7 cellular contexts compared by ENCODE assay signal in the genomic region with DNA sequence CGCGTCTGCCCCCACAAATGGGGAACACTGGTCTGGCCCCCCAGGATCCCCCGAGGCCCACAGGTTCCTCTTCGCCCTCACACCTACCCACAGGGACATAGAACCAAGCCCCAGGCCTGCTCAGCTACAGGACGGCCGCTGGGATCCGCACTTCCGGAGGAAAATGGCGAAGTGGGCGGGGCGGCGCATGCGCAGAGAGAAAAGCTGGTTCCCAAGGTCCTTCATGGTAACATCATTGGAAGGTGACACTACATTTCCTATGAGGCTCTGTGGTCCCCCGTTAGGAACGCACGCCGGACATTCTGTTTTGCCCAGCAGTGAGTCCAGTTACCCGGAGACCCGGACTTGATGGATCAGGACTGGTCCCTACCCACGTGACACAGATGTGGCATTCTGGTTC.
A peak's percentile ranks its signal among the peaks of the same experiment; 100 is the strongest.
DNase-seq lines count a peak whose midpoint lies in the region; ATAC-seq and TF ChIP-seq lines count a peak whose summit lies in the region.
"Not testable (repeated sequence)": the region's sequence is repeated elsewhere in the genome, so short reads cannot be mapped to it uniquely, and the experiment has no call there.

No MANE protein-coding gene starts in this region.

- ATAC-seq in activated T-helper 17 cell treated with anti-CD3 and anti-CD28 coated beads, Interleukin-2, amount 50 U/mL, for 72 hours (replicated peaks); right cardiac atrium; stimulated activated memory B cell treated with anti-CD40 and anti-IgM and Interleukin-4, amounts not matched to agents 10 μg/mL and 1 μg/mL and 100 μg/mL, for 72 hours: not testable (repeated sequence)

- H3K27me3 ChIP-seq in right cardiac atrium (ENCODE audit: control insufficient read depth, insufficient read depth), result not testable (repeated sequence)

- not testable (repeated sequence) for H3K36me3 Mint-ChIP-seq in HFFc6 (ENCODE audit: low read depth); T-helper 1 cell treated with Interleukin-12 subunit alpha and Interleukin-12 subunit beta and Interleukin-4 antibody, amounts not matched to agents 30 μg/mL and 1 μg/mL, for 36 hours (ENCODE audit: low read depth); activated T-helper 17 cell treated with anti-CD3 and anti-CD28 coated beads, Interleukin-2, amount 50 U/mL, for 72 hours (ENCODE audit: low read depth); stimulated activated memory B cell treated with anti-CD40 and anti-IgM and Interleukin-4, amounts not matched to agents 10 μg/mL and 1 μg/mL and 100 μg/mL, for 72 hours

- peak overlapping the region; percentile 37 for H3K27ac ChIP-seq in right cardiac atrium (ENCODE audit: low read length)

- WGBS in right cardiac atrium, result 46% methylated on average over 20 of the region's 20 CpGs

- not testable (repeated sequence) for TF ChIP-seq CTCF in HFFc6 (IDR thresholded peaks at IDR 0.05); choroid plexus epithelial cell (conservative IDR thresholded peaks at IDR 0.05; ENCODE audit: low read depth, low read length)

- H3K4me1 Mint-ChIP-seq in HFFc6 (ENCODE audit: low read depth); T-helper 1 cell treated with Interleukin-12 subunit alpha and Interleukin-12 subunit beta and Interleukin-4 antibody, amounts not matched to agents 30 μg/mL and 1 μg/mL, for 36 hours (ENCODE audit: low read depth); activated T-helper 17 cell treated with anti-CD3 and anti-CD28 coated beads, Interleukin-2, amount 50 U/mL, for 72 hours; stimulated activated memory B cell treated with anti-CD40 and anti-IgM and Interleukin-4, amounts not matched to agents 10 μg/mL and 1 μg/mL and 100 μg/mL, for 72 hours: not testable (repeated sequence)

- peak; percentile 74 for DNase-seq in HFFc6
- DNase-seq in choroid plexus epithelial cell (ENCODE audit: low read depth), result peak; percentile 54
- not testable (repeated sequence) for DNase-seq in right cardiac atrium; skeletal muscle cell (ENCODE audit: low read depth)

- H3K9me3 ChIP-seq in right cardiac atrium (ENCODE audit: control insufficient read depth, low read length), result not testable (repeated sequence)

- H3K9me3 Mint-ChIP-seq in HFFc6; T-helper 1 cell treated with Interleukin-12 subunit alpha and Interleukin-12 subunit beta and Interleukin-4 antibody, amounts not matched to agents 30 μg/mL and 1 μg/mL, for 36 hours; activated T-helper 17 cell treated with anti-CD3 and anti-CD28 coated beads, Interleukin-2, amount 50 U/mL, for 72 hours; stimulated activated memory B cell treated with anti-CD40 and anti-IgM and Interleukin-4, amounts not matched to agents 10 μg/mL and 1 μg/mL and 100 μg/mL, for 72 hours: not testable (repeated sequence)

- intact Hi-C loops in right cardiac atrium (cut with DNase I), result not testable (repeated sequence)

- not testable (repeated sequence) for H3K27me3 Mint-ChIP-seq in HFFc6 (ENCODE audit: insufficient read depth); T-helper 1 cell treated with Interleukin-12 subunit alpha and Interleukin-12 subunit beta and Interleukin-4 antibody, amounts not matched to agents 30 μg/mL and 1 μg/mL, for 36 hours (ENCODE audit: low read depth); activated T-helper 17 cell treated with anti-CD3 and anti-CD28 coated beads, Interleukin-2, amount 50 U/mL, for 72 hours; stimulated activated memory B cell treated with anti-CD40 and anti-IgM and Interleukin-4, amounts not matched to agents 10 μg/mL and 1 μg/mL and 100 μg/mL, for 72 hours

- H3K27ac Mint-ChIP-seq in HFFc6, result peak overlapping the region; percentile 86; the same call in 1 of the 2 replicates
- not testable (repeated sequence) for H3K27ac Mint-ChIP-seq in T-helper 1 cell treated with Interleukin-12 subunit alpha and Interleukin-12 subunit beta and Interleukin-4 antibody, amounts not matched to agents 30 μg/mL and 1 μg/mL, for 36 hours; activated T-helper 17 cell treated with anti-CD3 and anti-CD28 coated beads, Interleukin-2, amount 50 U/mL, for 72 hours; stimulated activated memory B cell treated with anti-CD40 and anti-IgM and Interleukin-4, amounts not matched to agents 10 μg/mL and 1 μg/mL and 100 μg/mL, for 72 hours

- not testable (repeated sequence) for H3K4me1 ChIP-seq in right cardiac atrium (ENCODE audit: control insufficient read depth, insufficient read depth, low read length)

- H3K4me3 Mint-ChIP-seq in HFFc6, result peak overlapping the region; percentile 89
- peak overlapping the region; percentile 34 for H3K4me3 Mint-ChIP-seq in T-helper 1 cell treated with Interleukin-12 subunit alpha and Interleukin-12 subunit beta and Interleukin-4 antibody, amounts not matched to agents 30 μg/mL and 1 μg/mL, for 36 hours
- peak overlapping the region; percentile 27 for H3K4me3 Mint-ChIP-seq in activated T-helper 17 cell treated with anti-CD3 and anti-CD28 coated beads, Interleukin-2, amount 50 U/mL, for 72 hours
- H3K4me3 Mint-ChIP-seq in stimulated activated memory B cell treated with anti-CD40 and anti-IgM and Interleukin-4, amounts not matched to agents 10 μg/mL and 1 μg/mL and 100 μg/mL, for 72 hours, result peak overlapping the region; percentile 58

- H3K4me3 ChIP-seq in choroid plexus epithelial cell (ENCODE audit: low read depth, low read length) (peak overlapping the region; percentile 59), right cardiac atrium (ENCODE audit: low read length) (peak overlapping the region; percentile 42), skeletal muscle cell (ENCODE audit: low read depth, low read length) (peak overlapping the region; percentile 27)

Comparison
In these comparisons a context has a peak if more than half of its experiments do, and no peak if none do; other contexts are left out.
1. H3K4me3 Mint-ChIP-seq: peak in every context shown above with its lines; median percentile 89 in HFFc6; 58 in stimulated activated memory B cell treated with anti-CD40 and anti-IgM and Interleukin-4, amounts not matched to agents 10 μg/mL and 1 μg/mL and 100 μg/mL, for 72 hours; 34 in T-helper 1 cell treated with Interleukin-12 subunit alpha and Interleukin-12 subunit beta and Interleukin-4 antibody, amounts not matched to agents 30 μg/mL and 1 μg/mL, for 36 hours; 27 in activated T-helper 17 cell treated with anti-CD3 and anti-CD28 coated beads, Interleukin-2, amount 50 U/mL, for 72 hours.